8 cellular contexts compared by ENCODE assay signal in genomic region chr3:186099178-186099577, GRCh38. TPM values are rescaled to one million over a fixed set of nuclear protein-coding genes. Genes with fewer than 3 reads are reported as not detected.
DNase-seq lines count a peak whose midpoint lies in the region; ATAC-seq and TF ChIP-seq lines count a peak whose summit lies in the region.

No MANE protein-coding gene starts in this region.

- TF ChIP-seq CTCF in WTC11 (IDR thresholded peaks at IDR 0.05) (no peak), transverse colon (IDR thresholded peaks at IDR 0.05) (no peak)

- H3K4me3 ChIP-seq in right cardiac atrium (ENCODE audit: low read length) (no peak overlapping the region), transverse colon (no peak overlapping the region)

- H3K9me3 Mint-ChIP-seq in WTC11 = no peaks in the 10 kb centered on the region

- peaks cover 82% of the 10 kb centered on the region for H3K4me1 Mint-ChIP-seq in WTC11

- intact Hi-C loops in right cardiac atrium (cut with DNase I) = no loop called here
- intact Hi-C loops in transverse colon (cut with DNase I; ENCODE audit: low total_unique reads) = no loop called here

- POLR2A ChIA-PET in WTC11 (lab: Charles Lee) = no interaction called here

- H3K9me3 ChIP-seq in right cardiac atrium (ENCODE audit: control insufficient read depth, low read length) (no peaks in the 10 kb centered on the region), transverse colon (no peaks in the 10 kb centered on the region)

- peaks cover 22% of the 10 kb centered on the region for H3K36me3 Mint-ChIP-seq in WTC11

- 43% methylated on average over 5 of the region's 5 CpGs for WGBS in right cardiac atrium
- 61% methylated on average over 5 of the region's 5 CpGs; no CpG with 5 or more reads in 1 of the 2 donors for WGBS in transverse colon (ENCODE audit: low coverage in 1 of 2), 2 donors

- no peaks in the 10 kb centered on the region for H3K36me3 ChIP-seq in transverse colon

- ATAC-seq in WTC11 (no peak), right cardiac atrium (no peak), GM18867 (IDR thresholded peaks at IDR 0.05; ENCODE audit: unreplicated experiment) (no peak), HG03135 (IDR thresholded peaks at IDR 0.05; ENCODE audit: unreplicated experiment) (no peak)

- H3K27me3 Mint-ChIP-seq in WTC11 (ENCODE audit: low read depth) = no peaks in the 10 kb centered on the region

- DNase-seq in NCI-H2029 (lab: John Stamatoyannopoulos, UW) = peak; percentile 6
- DNase-seq in NCI-H2029 treated with DMSO at 0.1 percent for 48 hours (lab: John Stamatoyannopoulos, UW) = no peak
- DNase-seq in WTC11 (ENCODE audit: low spot score) = no peak
- DNase-seq in right cardiac atrium = peak; percentile 69 to 85 (median 72)
- peak; percentile 12 for DNase-seq in transverse colon
- no peak for DNase-seq in HPDE6-E6E7 (ENCODE audit: extremely low spot score)

- H3K4me1 ChIP-seq in right cardiac atrium (ENCODE audit: control insufficient read depth, insufficient read depth, low read length) (peaks cover 10% of the 10 kb centered on the region), transverse colon (peaks cover 4 to 46% (median 20%) of the 10 kb centered on the region in 4 donors)

- H3K27ac ChIP-seq in right cardiac atrium (ENCODE audit: low read length) (no peak overlapping the region), transverse colon (no peak overlapping the region)

- CTCF ChIA-PET in WTC11 (lab: Charles Lee) = interaction anchor here (1.0 to 3.7 kb wide), 5 partner anchors 11 to 156 kb away, joined by 3 to 30 read pairs (median 3); no protein-coding TSS in a partner anchor

- in situ Hi-C loops in transverse colon (cut with MboI; ENCODE audit: low pct_ligation_motif_present in 1 of 4, low pct_unique_long_range_greater_than_20kb in 1 of 4, low sequenced_read_pairs in 3 of 4) = no loop called here

- peak overlapping the region; percentile 82 for H3K4me3 Mint-ChIP-seq in WTC11

- H3K27me3 ChIP-seq in right cardiac atrium (ENCODE audit: control insufficient read depth, insufficient read depth) (no peaks in the 10 kb centered on the region), transverse colon (no peaks in the 10 kb centered on the region)

- TF ChIP-seq EP300 in transverse colon (IDR thresholded peaks at IDR 0.05; ENCODE audit: low read depth) = no peak

- peak overlapping the region; percentile 98; the same call in 1 of the 2 replicates for H3K27ac Mint-ChIP-seq in WTC11

- no peak for TF ChIP-seq POLR2A in transverse colon (IDR thresholded peaks at IDR 0.05)

TF ChIP-seq in WTC11, 78 proteins besides CTCF, POLR2A, EP300 and RAD21:
- TF ChIP-seq SP1 (CRISPR knock-in tag; conservative IDR thresholded peaks at IDR 0.05) (no peak), FOXP4 (CRISPR knock-in tag; IDR thresholded peaks at IDR 0.05) (no peak), ZNF138 (CRISPR knock-in tag; conservative IDR thresholded peaks at IDR 0.05) (no peak), ETV6 (CRISPR knock-in tag; IDR thresholded peaks at IDR 0.05) (no peak), TCF7 (CRISPR knock-in tag; IDR thresholded peaks at IDR 0.05; ENCODE audit: low read depth) (no peak), ZNF425 (CRISPR knock-in tag; conservative IDR thresholded peaks at IDR 0.05) (no peak), FOXJ3 (CRISPR knock-in tag; IDR thresholded peaks at IDR 0.05; ENCODE audit: borderline replicate concordance) (no peak), NFATC4 (CRISPR knock-in tag; IDR thresholded peaks at IDR 0.05) (no peak)
- TF ChIP-seq, protein P1, sequence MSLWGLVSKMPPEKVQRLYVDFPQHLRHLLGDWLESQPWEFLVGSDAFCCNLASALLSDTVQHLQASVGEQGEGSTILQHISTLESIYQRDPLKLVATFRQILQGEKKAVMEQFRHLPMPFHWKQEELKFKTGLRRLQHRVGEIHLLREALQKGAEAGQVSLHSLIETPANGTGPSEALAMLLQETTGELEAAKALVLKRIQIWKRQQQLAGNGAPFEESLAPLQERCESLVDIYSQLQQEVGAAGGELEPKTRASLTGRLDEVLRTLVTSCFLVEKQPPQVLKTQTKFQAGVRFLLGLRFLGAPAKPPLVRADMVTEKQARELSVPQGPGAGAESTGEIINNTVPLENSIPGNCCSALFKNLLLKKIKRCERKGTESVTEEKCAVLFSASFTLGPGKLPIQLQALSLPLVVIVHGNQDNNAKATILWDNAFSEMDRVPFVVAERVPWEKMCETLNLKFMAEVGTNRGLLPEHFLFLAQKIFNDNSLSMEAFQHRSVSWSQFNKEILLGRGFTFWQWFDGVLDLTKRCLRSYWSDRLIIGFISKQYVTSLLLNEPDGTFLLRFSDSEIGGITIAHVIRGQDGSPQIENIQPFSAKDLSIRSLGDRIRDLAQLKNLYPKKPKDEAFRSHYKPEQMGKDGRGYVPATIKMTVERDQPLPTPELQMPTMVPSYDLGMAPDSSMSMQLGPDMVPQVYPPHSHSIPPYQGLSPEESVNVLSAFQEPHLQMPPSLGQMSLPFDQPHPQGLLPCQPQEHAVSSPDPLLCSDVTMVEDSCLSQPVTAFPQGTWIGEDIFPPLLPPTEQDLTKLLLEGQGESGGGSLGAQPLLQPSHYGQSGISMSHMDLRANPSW (CRISPR knock-in tag; conservative IDR thresholded peaks at IDR 0.05; ENCODE audit: low read depth) = no peak

RNA-seq across cellular contexts. Expression of gene ETV5, which starts 9.7 kb away (rescaled TPM):
- total RNA-seq in WTC11 (2021) (52.9 to 71.3 TPM (median 62.1 TPM) in 3 replicates), right cardiac atrium (10 to 100 TPM in 1 of 4 donors, 1 to 10 TPM in 3; 6.1 to 35.1 (median 7.3) TPM), transverse colon (10 to 100 TPM in 1 of 4 donors, 1 to 10 TPM in 2, not detected in 1; 1.9 to 12.2 (median 4.0) TPM)
- polyA plus RNA-seq in right cardiac atrium = 1.7 TPM

Comparison
In these comparisons a context has a peak if more than half of its experiments do, and no peak if none do; other contexts are left out.
1. DNase-seq: peak in NCI-H2029 (single experiment), right cardiac atrium (3 of 3) and transverse colon (single experiment); none in NCI-H2029 treated with DMSO at 0.1 percent for 48 hours (single experiment), WTC11 (single experiment) and HPDE6-E6E7 (single experiment).